8 cellular contexts compared by ENCODE assay signal in the genomic region with DNA sequence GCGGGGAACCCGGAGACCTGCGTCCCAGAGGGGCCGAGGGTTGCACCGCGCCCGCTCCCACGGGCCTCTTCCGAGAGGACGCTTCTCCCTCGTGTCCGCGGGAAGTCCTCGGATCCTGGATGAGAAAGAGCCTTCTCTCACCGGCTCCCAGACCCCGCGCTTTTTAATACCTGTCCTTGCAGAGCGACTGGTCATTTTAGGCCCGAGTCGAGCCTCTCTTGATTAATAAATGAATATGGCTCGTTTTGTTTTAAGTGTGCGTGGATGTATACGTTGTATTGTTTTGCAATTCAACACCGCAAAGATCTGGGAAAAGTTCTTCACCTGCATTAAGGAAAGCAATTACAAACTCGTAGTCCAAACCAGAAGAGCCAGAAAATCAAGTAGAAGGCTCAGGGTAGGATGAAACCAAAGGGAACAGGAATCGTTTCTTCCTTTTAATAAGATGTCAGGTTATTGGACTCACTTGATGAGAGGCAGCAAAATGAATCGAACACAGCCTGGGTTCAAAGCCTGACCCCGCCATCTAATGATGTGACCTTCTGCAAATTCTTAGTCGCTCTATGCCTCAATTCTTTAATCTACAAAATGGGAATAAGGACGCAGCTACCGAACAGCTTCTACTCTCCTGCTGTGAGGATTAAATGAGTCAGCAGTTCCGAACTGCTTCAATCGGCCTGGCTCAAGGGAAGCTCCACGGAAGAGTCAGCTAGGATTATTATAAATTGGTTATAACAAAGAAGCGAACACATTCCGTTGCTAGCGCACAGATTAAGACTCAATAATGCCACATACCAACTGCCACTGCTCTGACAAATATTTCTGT.
A peak's percentile ranks its signal among the peaks of the same experiment; 100 is the strongest.
DNase-seq lines count a peak whose midpoint lies in the region; ATAC-seq and TF ChIP-seq lines count a peak whose summit lies in the region.

No MANE protein-coding gene starts in this region.

- H3F3A ChIP-seq in smooth muscle cell (ENCODE audit: low read depth), result no peaks in the 10 kb centered on the region

- peak overlapping the region; percentile 96 for H2AFZ ChIP-seq in smooth muscle cell (ENCODE audit: low read depth)

- H3K4me1 ChIP-seq in HUES6 (ENCODE audit: control insufficient read depth, insufficient read depth, low read length) (peaks cover 15% of the 10 kb centered on the region), iPS DF 6.9 (ENCODE audit: control insufficient read depth, insufficient read depth, low read length) (peaks cover 2% of the 10 kb centered on the region; the same call in 1 of the 2 replicates), smooth muscle cell (ENCODE audit: low read depth) (peaks cover 20% of the 10 kb centered on the region)
- H3K4me1 ChIP-seq in CD4-positive, alpha-beta memory T cell (ENCODE audit: insufficient read depth, low read length), result no peaks in the 10 kb centered on the region

- H3K27ac ChIP-seq in HUES6 (ENCODE audit: low read depth, low read length) (peak overlapping the region; percentile 49; the same call in 1 of the 2 replicates), iPS DF 6.9 (ENCODE audit: low read length) (no peak overlapping the region), smooth muscle cell (ENCODE audit: low read depth) (peak overlapping the region; percentile 46)
- H3K27ac ChIP-seq in CD4-positive, alpha-beta memory T cell (ENCODE audit: low read depth, low read length), result no peak overlapping the region

- H3K79me2 ChIP-seq in smooth muscle cell (ENCODE audit: low read depth), result no peaks in the 10 kb centered on the region

- H3K4me3 Mint-ChIP-seq in activated T-helper 1 cell treated with anti-CD3 and anti-CD28 coated beads, Interleukin-12 subunit alpha, Interleukin-12 subunit beta, Interleukin-2, Interleukin-4 antibody, amounts not matched to agents 30 ng/mL and 10 ng/mL and 1 ng/mL, durations not matched to agents 14 hours and 24 hours and 36 hours, result peak overlapping the region; percentile 64
- peak overlapping the region in 4 of 8 donors; percentile 25 to 66 (median 61) for H3K4me3 Mint-ChIP-seq in CD4-positive, alpha-beta memory T cell

- H3K9ac ChIP-seq in HUES6 (ENCODE audit: low read length) (peak overlapping the region; percentile 79), smooth muscle cell (ENCODE audit: low read depth) (peak overlapping the region; percentile 33)

- H3K27me3 ChIP-seq in HUES6 (ENCODE audit: control insufficient read depth, insufficient read depth, low read length), result peaks cover 23% of the 10 kb centered on the region
- peaks cover 2% of the 10 kb centered on the region; the same call in 1 of the 2 replicates for H3K27me3 ChIP-seq in iPS DF 6.9 (ENCODE audit: control insufficient read depth, insufficient read depth, low read length)
- no peaks in the 10 kb centered on the region for H3K27me3 ChIP-seq in smooth muscle cell (ENCODE audit: low read depth)
- peaks cover 6% of the 10 kb centered on the region for H3K27me3 ChIP-seq in CD4-positive, alpha-beta memory T cell (ENCODE audit: insufficient read depth, low read length)

- no peak overlapping the region for H3K27ac Mint-ChIP-seq in activated T-helper 1 cell treated with anti-CD3 and anti-CD28 coated beads, Interleukin-12 subunit alpha, Interleukin-12 subunit beta, Interleukin-2, Interleukin-4 antibody, amounts not matched to agents 30 ng/mL and 10 ng/mL and 1 ng/mL, durations not matched to agents 14 hours and 24 hours and 36 hours
- no peak overlapping the region for H3K27ac Mint-ChIP-seq in CD4-positive, alpha-beta memory T cell

- no peak for ATAC-seq in HG03025 (IDR thresholded peaks at IDR 0.05; ENCODE audit: low FRiP score, unreplicated experiment)

- peak overlapping the region; percentile 90 for H3K4me2 ChIP-seq in smooth muscle cell

- TF ChIP-seq CTCF in smooth muscle cell (IDR thresholded peaks at IDR 0.05; ENCODE audit: borderline replicate concordance, insufficient read depth, poor library complexity, severe bottlenecking), result no peak

- POLR2A ChIA-PET in CD4-positive, alpha-beta memory T cell (lab: Charles Lee; ENCODE audit: partially characterized antibody), result no interaction called here

- intact Hi-C loops in activated T-helper 1 cell treated with anti-CD3 and anti-CD28 coated beads, Interleukin-12 subunit alpha, Interleukin-12 subunit beta, Interleukin-2, Interleukin-4 antibody, amounts not matched to agents 30 ng/mL and 10 ng/mL and 1 ng/mL, durations not matched to agents 14 hours and 24 hours and 36 hours (cut with micrococcal nuclease), result loop anchor here (10.0 kb wide), 2 partner anchors 350 to 1170 kb away; partner anchors contain the start of genes SKIDA1 and SPAG6
- intact Hi-C loops in CD4-positive, alpha-beta memory T cell (cut with micrococcal nuclease), result no loop called here

- CTCF ChIA-PET in CD4-positive, alpha-beta memory T cell (lab: Charles Lee; ENCODE audit: partially characterized antibody), result no interaction called here

- WGBS in iPS DF 6.9 (ENCODE audit: insufficient coverage, insufficient read length), result no CpG with 5 or more reads among the region's 37 CpGs
- 11% methylated on average over 35 of the region's 37 CpGs for WGBS in smooth muscle cell (ENCODE audit: low lambda C conversion rate)

- H4K20me1 ChIP-seq in smooth muscle cell (ENCODE audit: low read depth), result no peaks in the 10 kb centered on the region

- peaks cover 3% of the 10 kb centered on the region for H3K36me3 Mint-ChIP-seq in activated T-helper 1 cell treated with anti-CD3 and anti-CD28 coated beads, Interleukin-12 subunit alpha, Interleukin-12 subunit beta, Interleukin-2, Interleukin-4 antibody, amounts not matched to agents 30 ng/mL and 10 ng/mL and 1 ng/mL, durations not matched to agents 14 hours and 24 hours and 36 hours (ENCODE audit: low read depth)
- H3K36me3 Mint-ChIP-seq in CD4-positive, alpha-beta memory T cell, result no peaks in the 10 kb centered on the region

- H3K4me1 Mint-ChIP-seq in activated T-helper 1 cell treated with anti-CD3 and anti-CD28 coated beads, Interleukin-12 subunit alpha, Interleukin-12 subunit beta, Interleukin-2, Interleukin-4 antibody, amounts not matched to agents 30 ng/mL and 10 ng/mL and 1 ng/mL, durations not matched to agents 14 hours and 24 hours and 36 hours (ENCODE audit: low read depth), result no peaks in the 10 kb centered on the region
- peaks cover 0 to 21% (median 7%) of the 10 kb centered on the region in 4 donors for H3K4me1 Mint-ChIP-seq in CD4-positive, alpha-beta memory T cell

- H3K4me3 ChIP-seq in HUES6 (ENCODE audit: low read depth, low read length) (peak overlapping the region; percentile 96), iPS DF 6.9 (ENCODE audit: low read length) (peak overlapping the region; percentile 43), smooth muscle cell (peak overlapping the region; percentile 59)
- no peak overlapping the region for H3K4me3 ChIP-seq in CD4-positive, alpha-beta memory T cell (ENCODE audit: low read length in 2 of 2)

- H3K36me3 ChIP-seq in HUES6 (ENCODE audit: control insufficient read depth, insufficient read depth, low read length) (peaks cover 4% of the 10 kb centered on the region; the same call in 1 of the 2 replicates), iPS DF 6.9 (ENCODE audit: control insufficient read depth, insufficient read depth, low read length) (no peaks in the 10 kb centered on the region), smooth muscle cell (ENCODE audit: low read depth) (no peaks in the 10 kb centered on the region)
- H3K36me3 ChIP-seq in CD4-positive, alpha-beta memory T cell (ENCODE audit: insufficient read depth, low read length), result no peaks in the 10 kb centered on the region

- peaks cover 34% of the 10 kb centered on the region for H3K27me3 Mint-ChIP-seq in activated T-helper 1 cell treated with anti-CD3 and anti-CD28 coated beads, Interleukin-12 subunit alpha, Interleukin-12 subunit beta, Interleukin-2, Interleukin-4 antibody, amounts not matched to agents 30 ng/mL and 10 ng/mL and 1 ng/mL, durations not matched to agents 14 hours and 24 hours and 36 hours (ENCODE audit: insufficient read depth)
- peaks cover 22 to 30% of the 10 kb centered on the region in 2 donors for H3K27me3 Mint-ChIP-seq in CD4-positive, alpha-beta memory T cell

- H3K9me3 Mint-ChIP-seq in activated T-helper 1 cell treated with anti-CD3 and anti-CD28 coated beads, Interleukin-12 subunit alpha, Interleukin-12 subunit beta, Interleukin-2, Interleukin-4 antibody, amounts not matched to agents 30 ng/mL and 10 ng/mL and 1 ng/mL, durations not matched to agents 14 hours and 24 hours and 36 hours, result no peaks in the 10 kb centered on the region
- peaks cover 0 to 5% (median 3%) of the 10 kb centered on the region in 8 donors for H3K9me3 Mint-ChIP-seq in CD4-positive, alpha-beta memory T cell

- H3K9me3 ChIP-seq in HUES6 (ENCODE audit: control insufficient read depth, insufficient read depth, low read depth, low read length) (0 out of 2 replicates have a peak, but pooled peaks cover 8% of the 10 kb centered on the region), iPS DF 6.9 (ENCODE audit: control insufficient read depth, insufficient read depth, low read length) (no peaks in the 10 kb centered on the region), smooth muscle cell (replicated peaks; ENCODE audit: low read depth) (no peaks in the 10 kb centered on the region)
- H3K9me3 ChIP-seq in CD4-positive, alpha-beta memory T cell (ENCODE audit: control insufficient read depth in 1 of 2, low read length in 2 of 2), result no peaks in the 10 kb centered on the region

- DNase-seq in activated T-helper 1 cell treated with anti-CD3 and anti-CD28 coated beads, Interleukin-12 subunit alpha, Interleukin-12 subunit beta, Interleukin-2, Interleukin-4 antibody, amounts not matched to agents 30 ng/mL and 10 ng/mL and 1 ng/mL, durations not matched to agents 14 hours and 24 hours and 36 hours (ENCODE audit: low spot score), result no peak
- DNase-seq in iPS DF 6.9 (ENCODE audit: low read depth, low spot score), result no peak
- DNase-seq in smooth muscle cell (lab: John Stamatoyannopoulos, UW; ENCODE audit: unreplicated experiment), result no peak
- no peak for DNase-seq in MV-4-11 (lab: John Stamatoyannopoulos, UW)
- DNase-seq in germinal center (ENCODE audit: low spot score), result no peak
- no peak for DNase-seq in CD4-positive, alpha-beta memory T cell

Comparison
In these comparisons a context has a peak if more than half of its experiments do, and no peak if none do; other contexts are left out.
1. H3K27ac ChIP-seq: peak in HUES6 (single experiment) and smooth muscle cell (single experiment); none in iPS DF 6.9 (single experiment) and CD4-positive, alpha-beta memory T cell (single experiment).
2. H3K4me3 ChIP-seq: peak in HUES6 (single experiment), iPS DF 6.9 (single experiment) and smooth muscle cell (single experiment); none in CD4-positive, alpha-beta memory T cell (0 of 2).